7 cellular contexts compared by ENCODE assay signal in the genomic region with DNA sequence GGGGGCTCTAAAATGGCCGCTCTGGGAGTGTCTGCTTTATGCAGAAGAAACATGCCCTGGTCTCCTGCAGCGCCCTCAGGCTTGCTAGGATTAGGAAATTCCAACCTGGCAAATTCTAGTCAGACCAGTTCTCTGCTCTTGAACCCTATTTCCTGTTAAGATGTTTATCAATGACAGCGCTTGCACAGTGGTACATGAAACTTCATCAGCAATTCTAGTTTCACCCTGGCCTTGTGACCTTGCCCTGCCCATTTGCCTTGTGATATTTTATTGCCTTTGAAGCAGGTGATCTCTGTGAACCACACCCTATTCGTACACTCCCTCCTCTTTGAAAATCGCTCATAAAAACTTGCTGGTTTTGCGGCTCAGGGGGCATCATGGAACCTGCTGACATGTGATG.
DNase-seq lines count a peak whose midpoint lies in the region; ATAC-seq, FAIRE-seq and TF ChIP-seq lines count a peak whose summit lies in the region.
"Not testable (repeated sequence)": the region's sequence is repeated elsewhere in the genome, so short reads cannot be mapped to it uniquely, and the experiment has no call there.

No MANE protein-coding gene starts in this region.

- 4% methylated on average over 6 of the region's 6 CpGs for WGBS in K562 (ENCODE audit: insufficient coverage, low coverage, missing lambda C conversion rate)

- POLR2A ChIA-PET in PC-3 (lab: Charles Lee; ENCODE audit: unreplicated experiment); K562 (lab: Yijun Ruan, JAX): not testable (repeated sequence)

- CTCF ChIA-PET in PC-3 (lab: Charles Lee); K562 (lab: Yijun Ruan, JAX; ENCODE audit: low intra/inter-chr PET ratio): not testable (repeated sequence)

- H3K79me2 ChIP-seq in PC-3 (ENCODE audit: low read length); K562 (ENCODE audit: control insufficient read depth, insufficient read depth, low read length): not testable (repeated sequence)

- not testable (repeated sequence) for H3K9ac ChIP-seq in PC-3 (ENCODE audit: low read length); K562 (ENCODE audit: insufficient read depth in 1 of 2, low read depth in 2 of 2, low read length in 2 of 2)

- not testable (repeated sequence) for FAIRE-seq in K562 (lab: Jason Lieb, UNC)

- not testable (repeated sequence) for H3K27ac ChIP-seq in PC-3 (ENCODE audit: low read length); K562 (ENCODE audit: extremely low read depth, low read depth, low read length)

- not testable (repeated sequence) for H3K4me1 ChIP-seq in PC-3 (ENCODE audit: insufficient read depth, low read length); K562 (replicated peaks in 1 of 2; ENCODE audit: control insufficient read depth in 2 of 2, insufficient read depth in 2 of 2, low read length in 2 of 2)

- not testable (repeated sequence) for H4K20me1 ChIP-seq in PC-3 (ENCODE audit: low read length); K562 (replicated peaks; ENCODE audit: control insufficient read depth, insufficient read depth, low read length)

- TF ChIP-seq RAD21 in K562 (CRISPR knock-in tag; conservative IDR thresholded peaks at IDR 0.05 in 1 of 2, IDR thresholded peaks at IDR 0.05 in 1 of 2): not testable (repeated sequence)

- DNase-seq in DMS53 (lab: John Stamatoyannopoulos, UW) (peak; percentile 75), HT-29 (ENCODE audit: low spot score) (peak; percentile 26), NCI-H510A treated with DMSO at 0.1 percent for 48 hours (lab: John Stamatoyannopoulos, UW) (peak; percentile 32), PC-3 (peak; percentile 14), islet precursor cell (peak; percentile 74), renal cortical epithelial cell (ENCODE audit: low read depth) (peak; percentile 4)
- DNase-seq in K562 (ENCODE audit: extremely low read depth in 1 of 4, low spot score in 3 of 4): not testable (repeated sequence)

- in situ Hi-C loops in K562 (cut with MboI): not testable (repeated sequence)

- not testable (repeated sequence) for H3K9me1 ChIP-seq in K562 (ENCODE audit: control insufficient read depth, insufficient read depth, low read length)

- not testable (repeated sequence) for ATAC-seq in PC-3, K562

- not testable (repeated sequence) for H3K36me3 ChIP-seq in PC-3 (ENCODE audit: low read depth, low read length); K562 (ENCODE audit: control insufficient read depth, insufficient read depth, low read length)

- TF ChIP-seq CTCF in PC-3 (conservative IDR thresholded peaks at IDR 0.05; ENCODE audit: low read depth, low read length); K562 (IDR thresholded peaks at IDR 0.05 in 2 of 3, conservative IDR thresholded peaks at IDR 0.05 in 1 of 3; ENCODE audit: insufficient read depth in 2 of 3, low read depth in 1 of 3, low read length in 3 of 3): not testable (repeated sequence)

- not testable (repeated sequence) for H3F3A ChIP-seq in PC-3 (ENCODE audit: low read length, unreplicated experiment)

- TF ChIP-seq EP300 in K562 (IDR thresholded peaks at IDR 0.05; ENCODE audit: low read length): not testable (repeated sequence)

- H3K9me2 ChIP-seq in PC-3 (replicated peaks; ENCODE audit: low read length): not testable (repeated sequence)

- intact Hi-C loops in PC-3 (cut with micrococcal nuclease); K562 (cut with micrococcal nuclease): not testable (repeated sequence)

- not testable (repeated sequence) for BruUV-seq in PC-3 (replicated peaks; lab: Mats Ljungman, UMichigan); K562 (replicated peaks; lab: Mats Ljungman, UMichigan)

- not testable (repeated sequence) for H2AFZ ChIP-seq in PC-3 (ENCODE audit: low read length)
- H2AFZ ChIP-seq in K562 (ENCODE audit: low read depth, low read length): 0 out of 2 replicates have a peak overlapping the region, but pooled peaks have one; percentile 45

- TF ChIP-seq POLR2A in K562 (conservative IDR thresholded peaks at IDR 0.05): not testable (repeated sequence)

- not testable (repeated sequence) for H3K4me2 ChIP-seq in PC-3 (ENCODE audit: low read length)
- peak overlapping the region; percentile 32 for H3K4me2 ChIP-seq in K562 (ENCODE audit: insufficient read depth, low read length)

- H3K9me3 ChIP-seq in PC-3 (ENCODE audit: low read length); K562 (replicated peaks; ENCODE audit: control insufficient read depth, insufficient read depth, low read depth, low read length): not testable (repeated sequence)

- H3K27me3 ChIP-seq in PC-3 (ENCODE audit: low read length); K562 (ENCODE audit: control insufficient read depth in 2 of 2, insufficient read depth in 2 of 2, low read length in 2 of 2): not testable (repeated sequence)

- not testable (repeated sequence) for H3K4me3 ChIP-seq in PC-3 (ENCODE audit: low read length); K562
